ENCODE assay signal across 1 cellular context in the genomic region with DNA sequence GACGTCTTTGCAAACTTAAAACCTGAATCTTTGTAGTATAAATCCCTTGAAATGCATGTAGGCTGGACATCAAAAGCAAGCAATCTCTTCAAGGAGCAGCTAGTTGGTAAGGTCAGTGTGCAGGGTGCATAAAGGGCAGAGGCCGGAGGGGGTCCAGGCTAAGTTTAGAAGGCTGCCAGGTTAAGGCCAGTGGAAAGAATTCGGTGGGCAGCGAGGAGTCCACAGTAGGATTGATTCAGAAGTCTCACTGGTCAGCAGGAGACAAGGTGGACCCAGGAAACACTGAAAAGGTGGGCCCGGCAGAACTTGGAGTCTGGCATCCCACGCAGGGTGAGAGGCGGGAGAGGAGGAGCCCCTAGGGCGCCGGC.
TF ChIP-seq lines count a peak whose summit lies in the region.

No MANE protein-coding gene starts in this region.

TF ChIP-seq in GM23338, 12 proteins besides CTCF, POLR2A, EP300 and RAD21:
- TF ChIP-seq, protein P1, sequence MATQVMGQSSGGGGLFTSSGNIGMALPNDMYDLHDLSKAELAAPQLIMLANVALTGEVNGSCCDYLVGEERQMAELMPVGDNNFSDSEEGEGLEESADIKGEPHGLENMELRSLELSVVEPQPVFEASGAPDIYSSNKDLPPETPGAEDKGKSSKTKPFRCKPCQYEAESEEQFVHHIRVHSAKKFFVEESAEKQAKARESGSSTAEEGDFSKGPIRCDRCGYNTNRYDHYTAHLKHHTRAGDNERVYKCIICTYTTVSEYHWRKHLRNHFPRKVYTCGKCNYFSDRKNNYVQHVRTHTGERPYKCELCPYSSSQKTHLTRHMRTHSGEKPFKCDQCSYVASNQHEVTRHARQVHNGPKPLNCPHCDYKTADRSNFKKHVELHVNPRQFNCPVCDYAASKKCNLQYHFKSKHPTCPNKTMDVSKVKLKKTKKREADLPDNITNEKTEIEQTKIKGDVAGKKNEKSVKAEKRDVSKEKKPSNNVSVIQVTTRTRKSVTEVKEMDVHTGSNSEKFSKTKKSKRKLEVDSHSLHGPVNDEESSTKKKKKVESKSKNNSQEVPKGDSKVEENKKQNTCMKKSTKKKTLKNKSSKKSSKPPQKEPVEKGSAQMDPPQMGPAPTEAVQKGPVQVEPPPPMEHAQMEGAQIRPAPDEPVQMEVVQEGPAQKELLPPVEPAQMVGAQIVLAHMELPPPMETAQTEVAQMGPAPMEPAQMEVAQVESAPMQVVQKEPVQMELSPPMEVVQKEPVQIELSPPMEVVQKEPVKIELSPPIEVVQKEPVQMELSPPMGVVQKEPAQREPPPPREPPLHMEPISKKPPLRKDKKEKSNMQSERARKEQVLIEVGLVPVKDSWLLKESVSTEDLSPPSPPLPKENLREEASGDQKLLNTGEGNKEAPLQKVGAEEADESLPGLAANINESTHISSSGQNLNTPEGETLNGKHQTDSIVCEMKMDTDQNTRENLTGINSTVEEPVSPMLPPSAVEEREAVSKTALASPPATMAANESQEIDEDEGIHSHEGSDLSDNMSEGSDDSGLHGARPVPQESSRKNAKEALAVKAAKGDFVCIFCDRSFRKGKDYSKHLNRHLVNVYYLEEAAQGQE (IDR thresholded peaks at IDR 0.05; ENCODE audit: unreplicated experiment): no peak
- TF ChIP-seq, protein P2, sequence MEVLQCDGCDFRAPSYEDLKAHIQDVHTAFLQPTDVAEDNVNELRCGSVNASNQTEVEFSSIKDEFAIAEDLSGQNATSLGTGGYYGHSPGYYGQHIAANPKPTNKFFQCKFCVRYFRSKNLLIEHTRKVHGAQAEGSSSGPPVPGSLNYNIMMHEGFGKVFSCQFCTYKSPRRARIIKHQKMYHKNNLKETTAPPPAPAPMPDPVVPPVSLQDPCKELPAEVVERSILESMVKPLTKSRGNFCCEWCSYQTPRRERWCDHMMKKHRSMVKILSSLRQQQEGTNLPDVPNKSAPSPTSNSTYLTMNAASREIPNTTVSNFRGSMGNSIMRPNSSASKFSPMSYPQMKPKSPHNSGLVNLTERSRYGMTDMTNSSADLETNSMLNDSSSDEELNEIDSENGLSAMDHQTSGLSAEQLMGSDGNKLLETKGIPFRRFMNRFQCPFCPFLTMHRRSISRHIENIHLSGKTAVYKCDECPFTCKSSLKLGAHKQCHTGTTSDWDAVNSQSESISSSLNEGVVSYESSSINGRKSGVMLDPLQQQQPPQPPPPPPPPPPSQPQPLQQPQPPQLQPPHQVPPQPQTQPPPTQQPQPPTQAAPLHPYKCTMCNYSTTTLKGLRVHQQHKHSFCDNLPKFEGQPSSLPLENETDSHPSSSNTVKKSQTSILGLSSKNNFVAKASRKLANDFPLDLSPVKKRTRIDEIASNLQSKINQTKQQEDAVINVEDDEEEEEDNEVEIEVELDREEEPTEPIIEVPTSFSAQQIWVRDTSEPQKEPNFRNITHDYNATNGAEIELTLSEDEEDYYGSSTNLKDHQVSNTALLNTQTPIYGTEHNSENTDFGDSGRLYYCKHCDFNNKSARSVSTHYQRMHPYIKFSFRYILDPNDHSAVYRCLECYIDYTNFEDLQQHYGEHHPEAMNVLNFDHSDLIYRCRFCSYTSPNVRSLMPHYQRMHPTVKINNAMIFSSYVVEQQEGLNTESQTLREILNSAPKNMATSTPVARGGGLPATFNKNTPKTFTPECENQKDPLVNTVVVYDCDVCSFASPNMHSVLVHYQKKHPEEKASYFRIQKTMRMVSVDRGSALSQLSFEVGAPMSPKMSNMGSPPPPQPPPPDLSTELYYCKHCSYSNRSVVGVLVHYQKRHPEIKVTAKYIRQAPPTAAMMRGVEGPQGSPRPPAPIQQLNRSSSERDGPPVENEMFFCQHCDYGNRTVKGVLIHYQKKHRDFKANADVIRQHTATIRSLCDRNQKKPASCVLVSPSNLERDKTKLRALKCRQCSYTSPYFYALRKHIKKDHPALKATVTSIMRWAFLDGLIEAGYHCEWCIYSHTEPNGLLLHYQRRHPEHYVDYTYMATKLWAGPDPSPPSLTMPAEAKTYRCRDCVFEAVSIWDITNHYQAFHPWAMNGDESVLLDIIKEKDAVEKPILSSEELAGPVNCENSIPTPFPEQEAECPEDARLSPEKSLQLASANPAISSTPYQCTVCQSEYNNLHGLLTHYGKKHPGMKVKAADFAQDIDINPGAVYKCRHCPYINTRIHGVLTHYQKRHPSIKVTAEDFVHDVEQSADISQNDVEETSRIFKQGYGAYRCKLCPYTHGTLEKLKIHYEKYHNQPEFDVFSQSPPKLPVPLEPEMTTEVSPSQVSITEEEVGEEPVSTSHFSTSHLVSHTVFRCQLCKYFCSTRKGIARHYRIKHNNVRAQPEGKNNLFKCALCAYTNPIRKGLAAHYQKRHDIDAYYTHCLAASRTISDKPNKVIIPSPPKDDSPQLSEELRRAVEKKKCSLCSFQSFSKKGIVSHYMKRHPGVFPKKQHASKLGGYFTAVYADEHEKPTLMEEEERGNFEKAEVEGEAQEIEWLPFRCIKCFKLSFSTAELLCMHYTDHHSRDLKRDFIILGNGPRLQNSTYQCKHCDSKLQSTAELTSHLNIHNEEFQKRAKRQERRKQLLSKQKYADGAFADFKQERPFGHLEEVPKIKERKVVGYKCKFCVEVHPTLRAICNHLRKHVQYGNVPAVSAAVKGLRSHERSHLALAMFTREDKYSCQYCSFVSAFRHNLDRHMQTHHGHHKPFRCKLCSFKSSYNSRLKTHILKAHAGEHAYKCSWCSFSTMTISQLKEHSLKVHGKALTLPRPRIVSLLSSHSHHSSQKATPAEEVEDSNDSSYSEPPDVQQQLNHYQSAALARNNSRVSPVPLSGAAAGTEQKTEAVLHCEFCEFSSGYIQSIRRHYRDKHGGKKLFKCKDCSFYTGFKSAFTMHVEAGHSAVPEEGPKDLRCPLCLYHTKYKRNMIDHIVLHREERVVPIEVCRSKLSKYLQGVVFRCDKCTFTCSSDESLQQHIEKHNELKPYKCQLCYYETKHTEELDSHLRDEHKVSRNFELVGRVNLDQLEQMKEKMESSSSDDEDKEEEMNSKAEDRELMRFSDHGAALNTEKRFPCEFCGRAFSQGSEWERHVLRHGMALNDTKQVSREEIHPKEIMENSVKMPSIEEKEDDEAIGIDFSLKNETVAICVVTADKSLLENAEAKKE (CRISPR knock-in tag; IDR thresholded peaks at IDR 0.05): no peak
- TF ChIP-seq CREB1 (CRISPR knock-in tag; IDR thresholded peaks at IDR 0.05; ENCODE audit: low read depth): no peak
- TF ChIP-seq JUNB (IDR thresholded peaks at IDR 0.05; ENCODE audit: unreplicated experiment): no peak
